16 cellular contexts compared by ENCODE assay signal in genomic region chr20:38973546-38974120, GRCh38. TPM values are rescaled to one million over a fixed set of nuclear protein-coding genes. Genes with fewer than 3 reads are reported as not detected.
DNase-seq lines count a peak whose midpoint lies in the region; ATAC-seq and TF ChIP-seq lines count a peak whose summit lies in the region.
"Had no signal": no experiment of that assay in that cellular context is flagged by ENCODE, and none has a peak within 500 bp of the region (broad histone marks: within the 10 kb centered on the region; RNA-seq: fewer than 3 reads in every experiment).

No MANE protein-coding gene starts in this region.

- WGBS in GM23248 (ENCODE audit: low coverage in 1 of 2, low lambda C conversion rate in 2 of 2, missing lambda C conversion rate in 2 of 2), 2 experiments: 53 to 59% methylated on average over 7 of the region's 7 CpGs

- H3K27ac ChIP-seq in GM23248 (0 out of 2 replicates have a peak overlapping the region, but pooled peaks have one; percentile 14), vagina (no peak overlapping the region)
- H3K27ac ChIP-seq: neutrophil had no signal

- peaks cover 15% of the 10 kb centered on the region for H3K36me3 Mint-ChIP-seq in T-helper 17 cell (ENCODE audit: low read depth)

- H3K27me3 Mint-ChIP-seq in T-helper 17 cell: no peaks in the 10 kb centered on the region
- H3K27me3 Mint-ChIP-seq: activated CD4-positive, alpha-beta memory T cell treated with anti-CD3 and anti-CD28 coated beads, Interleukin-2, amount 10 ng/mL, durations not matched to agents 7 days and 5 days; CD8-positive, alpha-beta memory T cell had no signal

- peaks cover 25% of the 10 kb centered on the region for H3K79me2 ChIP-seq in GM23248 (ENCODE audit: insufficient read depth)

- intact Hi-C loops in vagina (cut with DNase I): no loop called here

- H3K4me1 ChIP-seq in GM23248 (ENCODE audit: insufficient read depth) (peaks cover 33% of the 10 kb centered on the region), vagina (peaks cover 13% of the 10 kb centered on the region)

- in situ Hi-C loops in GM23248 (cut with MboI): no loop called here

- H3K9me2 ChIP-seq in GM23248 (ENCODE audit: insufficient read depth): no peaks in the 10 kb centered on the region

- H3K4me1 Mint-ChIP-seq in T-helper 17 cell: peaks cover 15% of the 10 kb centered on the region
- H3K4me1 Mint-ChIP-seq: H9 had no signal

- H3K9ac ChIP-seq in GM23248: no peak overlapping the region

- peaks cover 31% of the 10 kb centered on the region for H3F3A ChIP-seq in GM23248 (ENCODE audit: insufficient read depth)

- H3K36me3 ChIP-seq in GM23248 (ENCODE audit: low read depth) (0 out of 2 replicates have a peak, but pooled peaks cover 5% of the 10 kb centered on the region), vagina (peaks cover 0 to 40% of the 10 kb centered on the region in 2 donors)

- H2AFZ ChIP-seq in GM23248: no peak overlapping the region

- DNase-seq in GM23248 (peak; percentile 62), T-helper 17 cell (no peak), fibroblast of gingiva (ENCODE audit: low read depth) (peak; percentile 58), myocyte (ENCODE audit: low read depth) (peak; percentile 14), OCI-M1 (lab: John Stamatoyannopoulos, UW) (no peak), vagina (ENCODE audit: extremely low spot score in 2 of 2) (no peak), UCSD-AML1 (lab: John Stamatoyannopoulos, UW; ENCODE audit: unreplicated experiment) (no peak)
- DNase-seq: activated CD4-positive, alpha-beta memory T cell treated with anti-CD3 and anti-CD28 coated beads, Interleukin-2, amount 10 ng/mL, durations not matched to agents 7 days and 5 days; CD8-positive, alpha-beta memory T cell; H9; islet precursor cell; NCI-H2081; T-helper 1 cell had no signal

- no peaks in the 10 kb centered on the region for H3K9me3 ChIP-seq in GM23248 (ENCODE audit: low read depth)
- H3K9me3 ChIP-seq in T-helper 17 cell (ENCODE audit: control insufficient read depth, low read length, poor library complexity, severe bottlenecking): no peaks in the 10 kb centered on the region
- no peaks in the 10 kb centered on the region for H3K9me3 ChIP-seq in vagina
- H3K9me3 ChIP-seq: neutrophil had no signal

- H3K27ac Mint-ChIP-seq in T-helper 17 cell: peak overlapping the region; percentile 83
- H3K27ac Mint-ChIP-seq: activated CD4-positive, alpha-beta memory T cell treated with anti-CD3 and anti-CD28 coated beads, Interleukin-2, amount 10 ng/mL, durations not matched to agents 7 days and 5 days; activated naive CD4-positive, alpha-beta T cell treated with anti-CD3 and anti-CD28 coated beads, Interleukin-2, amount 50 U/mL, for 72 hours; H9 had no signal

- ATAC-seq in T-helper 17 cell: no peak
- ATAC-seq in GM19324 (IDR thresholded peaks at IDR 0.05; ENCODE audit: low FRiP score, unreplicated experiment): no peak
- ATAC-seq: activated naive CD4-positive, alpha-beta T cell treated with anti-CD3 and anti-CD28 coated beads, Interleukin-2, amount 50 U/mL, for 72 hours had no signal

- H4K20me1 ChIP-seq in GM23248 (ENCODE audit: insufficient read depth): no peaks in the 10 kb centered on the region

- H3K27me3 ChIP-seq in GM23248 (replicated peaks; ENCODE audit: insufficient read depth) (no peaks in the 10 kb centered on the region), vagina (no peaks in the 10 kb centered on the region)
- H3K27me3 ChIP-seq: neutrophil had no signal

- no peak overlapping the region for H3K4me2 ChIP-seq in GM23248 (ENCODE audit: unreplicated experiment)

- no peak overlapping the region for H3K4me3 Mint-ChIP-seq in T-helper 17 cell
- H3K4me3 Mint-ChIP-seq: activated CD4-positive, alpha-beta memory T cell treated with anti-CD3 and anti-CD28 coated beads, Interleukin-2, amount 10 ng/mL, durations not matched to agents 7 days and 5 days; CD8-positive, alpha-beta memory T cell; H9 had no signal

- no peak for TF ChIP-seq POLR2A in vagina (IDR thresholded peaks at IDR 0.05)

- no peak overlapping the region for H3K4me3 ChIP-seq in GM23248
- no peak overlapping the region for H3K4me3 ChIP-seq in vagina

- TF ChIP-seq CTCF in vagina (IDR thresholded peaks at IDR 0.05): no peak

RNA-seq across cellular contexts. Expression of gene DHX35, which starts 11.5 kb away (rescaled TPM):
- 10.7 and 17.1 TPM in 2 replicates for total RNA-seq in GM23248 (2014; rRNA removed; shearing (Covaris generic))
- 3.4 and 4.5 TPM in 2 replicates for polyA plus RNA-seq in GM23248 (2016; fragmentation: Nextera tagmentation; extraction: Ambion mirVana)
- total RNA-seq in T-helper 17 cell (1 to 10 TPM; 8.0 to 9.9 TPM), myocyte (10.5 and 14.0 TPM in 2 replicates), vagina (13.0 TPM)
- polyA plus RNA-seq in myocyte (2012): 7.4 TPM

RNA-seq across cellular contexts. Expression of gene FAM83D, which starts 47.4 kb away (rescaled TPM):
- total RNA-seq in GM23248 (2014; rRNA removed; shearing (Covaris generic)): 18.2 and 19.0 TPM in 2 replicates
- polyA plus RNA-seq in GM23248 (2016; fragmentation: Nextera tagmentation; extraction: Ambion mirVana): 11.4 and 13.1 TPM in 2 replicates
- 1 to 10 TPM; 2.1 to 3.3 TPM for total RNA-seq in T-helper 17 cell
- total RNA-seq in myocyte: 0.21 and 0.67 TPM in 2 replicates
- polyA plus RNA-seq in myocyte (2012): 0.18 TPM
- 20.4 TPM for total RNA-seq in vagina

Comparison
In these comparisons a context has a peak if more than half of its experiments do, and no peak if none do; other contexts are left out.
1. DNase-seq: peak in GM23248 (single experiment), fibroblast of gingiva (single experiment) and myocyte (single experiment); none in T-helper 17 cell (0 of 3), OCI-M1 (single experiment), vagina (0 of 2) and UCSD-AML1 (single experiment).